9 cellular contexts compared by ENCODE assay signal in genomic region chr3:153285194-153285641, GRCh38.
DNase-seq lines count a peak whose midpoint lies in the region; ATAC-seq, FAIRE-seq and TF ChIP-seq lines count a peak whose summit lies in the region.
"Had no signal": no experiment of that assay in that cellular context is flagged by ENCODE, and none has a peak within 500 bp of the region (broad histone marks: within the 10 kb centered on the region; RNA-seq: fewer than 3 reads in every experiment).

No MANE protein-coding gene starts in this region.

- H4K20me1 ChIP-seq in astrocyte (ENCODE audit: insufficient read depth, low read length) = no peaks in the 10 kb centered on the region
- no peaks in the 10 kb centered on the region for H4K20me1 ChIP-seq in hepatocyte (ENCODE audit: insufficient read depth, poor library complexity, severe bottlenecking)

- TF ChIP-seq CTCF in activated CD8-positive, alpha-beta T cell treated with anti-CD3 and anti-CD28 coated beads for 36 hours (IDR thresholded peaks at IDR 0.05) = no peak
- TF ChIP-seq CTCF in astrocyte (IDR thresholded peaks at IDR 0.05; ENCODE audit: insufficient read depth, low read depth, low read length) (no peak), hepatocyte (IDR thresholded peaks at IDR 0.05; ENCODE audit: poor library complexity) (no peak), upper lobe of left lung (IDR thresholded peaks at IDR 0.05) (no peak), GM13976 (IDR thresholded peaks at IDR 0.05; ENCODE audit: borderline replicate concordance, control extremely low read depth, extremely low read depth, insufficient read depth, missing control alignments) (no peak), GM13977 (IDR thresholded peaks at IDR 0.05; ENCODE audit: extremely low read depth, insufficient read depth, missing control alignments) (no peak)

- no peaks in the 10 kb centered on the region for H3K27me3 Mint-ChIP-seq in activated CD8-positive, alpha-beta T cell treated with anti-CD3 and anti-CD28 coated beads for 36 hours
- no peaks in the 10 kb centered on the region for H3K27me3 Mint-ChIP-seq in activated CD8-positive, alpha-beta T cell treated with anti-CD3 and anti-CD28 coated beads, Interleukin-2, amount 10 ng/mL, durations not matched to agents 7 days and 5 days (ENCODE audit: low read depth)
- H3K27me3 Mint-ChIP-seq in astrocyte (ENCODE audit: low read depth, unreplicated experiment) = no peaks in the 10 kb centered on the region
- H3K27me3 Mint-ChIP-seq: B cell had no signal

- H3K9ac ChIP-seq in astrocyte (ENCODE audit: low read length) = peak overlapping the region; percentile 13

- POLR2A ChIA-PET in activated CD8-positive, alpha-beta T cell treated with anti-CD3 and anti-CD28 coated beads for 36 hours (lab: Charles Lee) = interaction anchor here (1.5 kb wide), 1 partner anchor 68 kb away, joined by 3 read pairs; no protein-coding TSS in a partner anchor
- POLR2A ChIA-PET in activated CD8-positive, alpha-beta T cell treated with anti-CD3 and anti-CD28 coated beads, Interleukin-2, amount 10 ng/mL, durations not matched to agents 7 days and 5 days (lab: Charles Lee) = interaction anchor here (0.7 kb wide), 1 partner anchor 8 kb away, joined by 3 read pairs; no protein-coding TSS in a partner anchor

- intact Hi-C loops in activated CD8-positive, alpha-beta T cell treated with anti-CD3 and anti-CD28 coated beads for 36 hours (cut with micrococcal nuclease) = loop anchor here (10.0 kb wide), 2 partner anchors 120 to 340 kb away; partner anchors contain the start of gene RAP2B

- H3K4me3 ChIP-seq in astrocyte (ENCODE audit: insufficient read depth, low read depth, low read length) = no peak overlapping the region
- H3K4me3 ChIP-seq in hepatocyte = no peak overlapping the region
- H3K4me3 ChIP-seq in upper lobe of left lung = no peak overlapping the region

- H3K36me3 ChIP-seq in astrocyte (ENCODE audit: insufficient read depth, low read length) (no peaks in the 10 kb centered on the region), hepatocyte (replicated peaks; ENCODE audit: insufficient read depth, low read depth) (no peaks in the 10 kb centered on the region), upper lobe of left lung (no peaks in the 10 kb centered on the region)

- H3K4me1 ChIP-seq in astrocyte (ENCODE audit: insufficient read depth, low read length) = peaks cover 22% of the 10 kb centered on the region
- no peaks in the 10 kb centered on the region for H3K4me1 ChIP-seq in hepatocyte (ENCODE audit: insufficient read depth)
- H3K4me1 ChIP-seq in upper lobe of left lung = peaks cover 20 to 22% (median 21%) of the 10 kb centered on the region in 4 donors

- in situ Hi-C loops in GM13976 (cut with MboI; ENCODE audit: low sequenced_read_pairs, unreplicated experiment) = loop anchor here (25.0 kb wide), 1 partner anchor 248 kb away; no protein-coding TSS in a partner anchor
- in situ Hi-C loops in GM13977 (cut with MboI; ENCODE audit: low pct_unique_long_range_greater_than_20kb, low sequenced_read_pairs, unreplicated experiment) = no loop called here

- H3K36me3 Mint-ChIP-seq in activated CD8-positive, alpha-beta T cell treated with anti-CD3 and anti-CD28 coated beads for 36 hours (ENCODE audit: low read depth) = no peaks in the 10 kb centered on the region
- H3K36me3 Mint-ChIP-seq in activated CD8-positive, alpha-beta T cell treated with anti-CD3 and anti-CD28 coated beads, Interleukin-2, amount 10 ng/mL, durations not matched to agents 7 days and 5 days (ENCODE audit: low read depth) = peaks cover 3% of the 10 kb centered on the region
- H3K36me3 Mint-ChIP-seq in astrocyte (ENCODE audit: low read depth, unreplicated experiment) = no peaks in the 10 kb centered on the region

- CTCF ChIA-PET in activated CD8-positive, alpha-beta T cell treated with anti-CD3 and anti-CD28 coated beads for 36 hours (lab: Charles Lee) = interaction anchor here (1.2 kb wide), 1 partner anchor 397 kb away, joined by 3 read pairs; no protein-coding TSS in a partner anchor
- CTCF ChIA-PET in activated CD8-positive, alpha-beta T cell treated with anti-CD3 and anti-CD28 coated beads, Interleukin-2, amount 10 ng/mL, durations not matched to agents 7 days and 5 days (lab: Charles Lee) = interaction anchor here (1.1 to 2.8 kb wide), 3 partner anchors 8 to 242 kb away, joined by 3 to 11 read pairs (median 5); no protein-coding TSS in a partner anchor

- peak overlapping the region; percentile 58 for H3K27ac Mint-ChIP-seq in activated CD8-positive, alpha-beta T cell treated with anti-CD3 and anti-CD28 coated beads for 36 hours
- no peak overlapping the region for H3K27ac Mint-ChIP-seq in activated CD8-positive, alpha-beta T cell treated with anti-CD3 and anti-CD28 coated beads, Interleukin-2, amount 10 ng/mL, durations not matched to agents 7 days and 5 days
- H3K27ac Mint-ChIP-seq in astrocyte (ENCODE audit: unreplicated experiment) = peak overlapping the region; percentile 95
- H3K27ac Mint-ChIP-seq: B cell had no signal

- H3K79me2 ChIP-seq in astrocyte (ENCODE audit: insufficient read depth, low read length) = no peaks in the 10 kb centered on the region
- no peaks in the 10 kb centered on the region for H3K79me2 ChIP-seq in hepatocyte

- H3K9me3 ChIP-seq in astrocyte (ENCODE audit: insufficient read depth, low read depth, low read length) (no peaks in the 10 kb centered on the region), hepatocyte (ENCODE audit: low read depth) (no peaks in the 10 kb centered on the region), upper lobe of left lung (no peaks in the 10 kb centered on the region)

- no peak for TF ChIP-seq EP300 in upper lobe of left lung (IDR thresholded peaks at IDR 0.05)

- no peak for ATAC-seq in activated CD8-positive, alpha-beta T cell treated with anti-CD3 and anti-CD28 coated beads for 36 hours
- no peak for ATAC-seq in activated CD8-positive, alpha-beta T cell treated with anti-CD3 and anti-CD28 coated beads, Interleukin-2, amount 10 ng/mL, durations not matched to agents 7 days and 5 days
- ATAC-seq in upper lobe of left lung (ENCODE audit: low FRiP score in 2 of 2) (peak; percentile 68 to 69), GM19023 (IDR thresholded peaks at IDR 0.05; ENCODE audit: unreplicated experiment) (no peak)

- no peak for DNase-seq in activated CD8-positive, alpha-beta T cell treated with anti-CD3 and anti-CD28 coated beads for 36 hours
- no peak for DNase-seq in activated CD8-positive, alpha-beta T cell treated with anti-CD3 and anti-CD28 coated beads, Interleukin-2, amount 10 ng/mL, durations not matched to agents 7 days and 5 days
- DNase-seq in astrocyte (ENCODE audit: low read depth) (no peak), hepatocyte (ENCODE audit: low spot score) (peak; percentile 28), upper lobe of left lung (no peak), GM13976 (ENCODE audit: low spot score) (no peak), GM13977 (ENCODE audit: low spot score) (no peak)

- no peak for TF ChIP-seq POLR2A in upper lobe of left lung (IDR thresholded peaks at IDR 0.05)

- 75% methylated on average over 1 of the region's 1 CpG for WGBS in hepatocyte (ENCODE audit: low lambda C conversion rate, missing lambda C conversion rate)
- WGBS in upper lobe of left lung, 2 donors = 33% methylated on average over 1 of the region's 1 CpG

- no peaks in the 10 kb centered on the region for H3K27me3 ChIP-seq in astrocyte (ENCODE audit: insufficient read depth, low read length)
- H3K27me3 ChIP-seq in hepatocyte = no peaks in the 10 kb centered on the region
- no peaks in the 10 kb centered on the region for H3K27me3 ChIP-seq in upper lobe of left lung

- H3K4me2 ChIP-seq in astrocyte (ENCODE audit: low read length) (no peak overlapping the region), hepatocyte (no peak overlapping the region)

- peak overlapping the region; percentile 48 for H2AFZ ChIP-seq in astrocyte (ENCODE audit: low read depth, low read length)
- H2AFZ ChIP-seq in hepatocyte = no peak overlapping the region

- no peak for FAIRE-seq in astrocyte (lab: Jason Lieb, UNC)

- no peak overlapping the region for H3K4me3 Mint-ChIP-seq in activated CD8-positive, alpha-beta T cell treated with anti-CD3 and anti-CD28 coated beads for 36 hours
- H3K4me3 Mint-ChIP-seq in activated CD8-positive, alpha-beta T cell treated with anti-CD3 and anti-CD28 coated beads, Interleukin-2, amount 10 ng/mL, durations not matched to agents 7 days and 5 days = no peak overlapping the region
- no peak overlapping the region for H3K4me3 Mint-ChIP-seq in astrocyte (ENCODE audit: unreplicated experiment)
- H3K4me3 Mint-ChIP-seq: B cell had no signal

- no peaks in the 10 kb centered on the region for H3K9me2 ChIP-seq in hepatocyte (replicated peaks; ENCODE audit: insufficient read depth)

- peak overlapping the region; percentile 50 for H3K27ac ChIP-seq in astrocyte (ENCODE audit: low read depth, low read length)
- H3K27ac ChIP-seq in hepatocyte = peak overlapping the region; percentile 20
- H3K27ac ChIP-seq in upper lobe of left lung = peak overlapping the region; percentile 67 to 79 (median 72)

- no peaks in the 10 kb centered on the region for H3K9me3 Mint-ChIP-seq in activated CD8-positive, alpha-beta T cell treated with anti-CD3 and anti-CD28 coated beads for 36 hours
- H3K9me3 Mint-ChIP-seq in activated CD8-positive, alpha-beta T cell treated with anti-CD3 and anti-CD28 coated beads, Interleukin-2, amount 10 ng/mL, durations not matched to agents 7 days and 5 days (ENCODE audit: insufficient read depth) = no peaks in the 10 kb centered on the region
- H3K9me3 Mint-ChIP-seq in astrocyte (ENCODE audit: unreplicated experiment) = no peaks in the 10 kb centered on the region

- H3K4me1 Mint-ChIP-seq in activated CD8-positive, alpha-beta T cell treated with anti-CD3 and anti-CD28 coated beads for 36 hours (ENCODE audit: low read depth) = peaks cover 44% of the 10 kb centered on the region
- H3K4me1 Mint-ChIP-seq in activated CD8-positive, alpha-beta T cell treated with anti-CD3 and anti-CD28 coated beads, Interleukin-2, amount 10 ng/mL, durations not matched to agents 7 days and 5 days (ENCODE audit: low read depth) = peaks cover 37% of the 10 kb centered on the region
- H3K4me1 Mint-ChIP-seq in astrocyte (ENCODE audit: low read depth, unreplicated experiment) = peaks cover 32% of the 10 kb centered on the region

Comparison
In these comparisons a context has a peak if more than half of its experiments do, and no peak if none do; other contexts are left out.
1. ATAC-seq: peak in upper lobe of left lung (2 of 2); none in activated CD8-positive, alpha-beta T cell treated with anti-CD3 and anti-CD28 coated beads for 36 hours (single experiment), activated CD8-positive, alpha-beta T cell treated with anti-CD3 and anti-CD28 coated beads, Interleukin-2, amount 10 ng/mL, durations not matched to agents 7 days and 5 days (single experiment) and GM19023 (single experiment).
2. H3K27ac ChIP-seq: peak in every context shown above with its lines; median percentile 72 in upper lobe of left lung; 50 in astrocyte; 20 in hepatocyte.